ENCODE assay signal across 14 cellular contexts in genomic region chr4:79050521-79050880, GRCh38.
DNase-seq lines count a peak whose midpoint lies in the region; ATAC-seq and TF ChIP-seq lines count a peak whose summit lies in the region.
"Had no signal": no experiment of that assay in that cellular context is flagged by ENCODE, and none has a peak within 500 bp of the region (broad histone marks: within the 10 kb centered on the region; RNA-seq: fewer than 3 reads in every experiment).

No MANE protein-coding gene starts in this region.

- H3K36me3 Mint-ChIP-seq in GM23338 (ENCODE audit: low read depth) (no peaks in the 10 kb centered on the region), brain (no peaks in the 10 kb centered on the region)
- H3K36me3 Mint-ChIP-seq: CD4-positive, CD25-positive, alpha-beta regulatory T cell had no signal

- no peaks in the 10 kb centered on the region for H3K9me2 ChIP-seq in GM23338 (ENCODE audit: insufficient read depth)

- no peaks in the 10 kb centered on the region for H3K9me3 ChIP-seq in sigmoid colon
- H3K9me3 ChIP-seq: ascending aorta, heart left ventricle had no signal

- no peaks in the 10 kb centered on the region for H3K79me2 ChIP-seq in GM23338 (replicated peaks; ENCODE audit: insufficient read depth)

- 62 to 71% methylated on average over 6 of the region's 6 CpGs for WGBS in sigmoid colon, 2 donors

- no peaks in the 10 kb centered on the region for H3K4me1 Mint-ChIP-seq in GM23338
- H3K4me1 Mint-ChIP-seq in brain = peaks cover 55% of the 10 kb centered on the region
- no peaks in the 10 kb centered on the region for H3K4me1 Mint-ChIP-seq in stimulated activated naive CD8-positive, alpha-beta T cell treated with anti-CD3 and anti-CD28 coated beads, Interleukin-15, amount 100 ng/mL, for 72 hours
- H3K4me1 Mint-ChIP-seq: CD4-positive, CD25-positive, alpha-beta regulatory T cell had no signal

- TF ChIP-seq CTCF in GM23338 (conservative IDR thresholded peaks at IDR 0.05; ENCODE audit: low read depth in 2 of 2) = no peak
- no peak for TF ChIP-seq CTCF in brain (conservative IDR thresholded peaks at IDR 0.05)
- TF ChIP-seq CTCF in sigmoid colon (IDR thresholded peaks at IDR 0.05) = no peak

- peaks cover 3% of the 10 kb centered on the region for H3K27me3 Mint-ChIP-seq in GM23338 (ENCODE audit: insufficient read depth, low read depth, poor library complexity)
- H3K27me3 Mint-ChIP-seq in brain = peaks cover 4% of the 10 kb centered on the region
- no peaks in the 10 kb centered on the region for H3K27me3 Mint-ChIP-seq in stimulated activated naive CD8-positive, alpha-beta T cell treated with anti-CD3 and anti-CD28 coated beads, Interleukin-15, amount 100 ng/mL, for 72 hours

- H2AFZ ChIP-seq in GM23338 = peak overlapping the region; percentile 87

- ATAC-seq in GM23338 (no peak; the same call in 2 of the 3 replicates), GM21529 (IDR thresholded peaks at IDR 0.05; ENCODE audit: unreplicated experiment) (no peak)
- ATAC-seq in stimulated activated naive CD8-positive, alpha-beta T cell treated with anti-CD3 and anti-CD28 coated beads, Interleukin-15, amount 100 ng/mL, for 72 hours = no peak
- ATAC-seq: right cardiac atrium had no signal

- no peak overlapping the region for H3K27ac Mint-ChIP-seq in GM23338
- peak overlapping the region; percentile 22 to 90 (median 80) for H3K27ac Mint-ChIP-seq in brain
- H3K27ac Mint-ChIP-seq in stimulated activated naive CD8-positive, alpha-beta T cell treated with anti-CD3 and anti-CD28 coated beads, Interleukin-15, amount 100 ng/mL, for 72 hours = no peak overlapping the region
- H3K27ac Mint-ChIP-seq: CD4-positive, CD25-positive, alpha-beta regulatory T cell had no signal

- no peak for TF ChIP-seq POLR2A in sigmoid colon (IDR thresholded peaks at IDR 0.05)

- no peaks in the 10 kb centered on the region for H3K36me3 ChIP-seq in GM23338 (ENCODE audit: insufficient read depth)
- no peaks in the 10 kb centered on the region for H3K36me3 ChIP-seq in sigmoid colon
- H3K36me3 ChIP-seq: ascending aorta, heart left ventricle had no signal

- H3K4me3 Mint-ChIP-seq in GM23338 = no peak overlapping the region
- H3K4me3 Mint-ChIP-seq in brain = peak overlapping the region in 2 of 5 experiments; percentile 11 to 57
- no peak overlapping the region for H3K4me3 Mint-ChIP-seq in stimulated activated naive CD8-positive, alpha-beta T cell treated with anti-CD3 and anti-CD28 coated beads, Interleukin-15, amount 100 ng/mL, for 72 hours
- H3K4me3 Mint-ChIP-seq: CD4-positive, CD25-positive, alpha-beta regulatory T cell had no signal

- H3K4me1 ChIP-seq in GM23338 (ENCODE audit: insufficient read depth) (no peaks in the 10 kb centered on the region), sigmoid colon (peaks cover 0 to 72% (median 53%) of the 10 kb centered on the region in 4 donors)

- H4K20me1 ChIP-seq in GM23338 (replicated peaks; ENCODE audit: insufficient read depth) = no peaks in the 10 kb centered on the region

- no peaks in the 10 kb centered on the region for H3F3A ChIP-seq in GM23338 (replicated peaks; ENCODE audit: low read depth)

- H3K4me3 ChIP-seq in GM23338 = no peak overlapping the region
- peak overlapping the region in 2 of 4 donors; percentile 28 to 37 for H3K4me3 ChIP-seq in sigmoid colon
- H3K4me3 ChIP-seq: ascending aorta, heart left ventricle had no signal

- intact Hi-C loops in sigmoid colon (cut with DNase I) = loop anchor here (5.0 kb wide), 1 partner anchor 1152 kb away; no protein-coding TSS in a partner anchor

- H3K27ac ChIP-seq in GM23338 (ENCODE audit: low read depth) (no peak overlapping the region), sigmoid colon (peak overlapping the region in 3 of 4 donors; percentile 73 to 80 (median 76))
- H3K27ac ChIP-seq: ascending aorta had no signal

- H3K27me3 ChIP-seq in GM23338 (ENCODE audit: insufficient read depth) (no peaks in the 10 kb centered on the region), sigmoid colon (no peaks in the 10 kb centered on the region)
- H3K27me3 ChIP-seq: ascending aorta, heart left ventricle had no signal

- no peak for DNase-seq in GM23338 (ENCODE audit: low spot score)
- peak; percentile 55 for DNase-seq in NCI-H2227 (lab: John Stamatoyannopoulos, UW; ENCODE audit: unreplicated experiment)
- no peak for DNase-seq in sigmoid colon
- DNase-seq in GDM1 (lab: John Stamatoyannopoulos, UW) = no peak
- no peak for DNase-seq in stimulated activated naive CD8-positive, alpha-beta T cell treated with anti-CD3 and anti-CD28 coated beads, Interleukin-15, amount 100 ng/mL, for 72 hours
- no peak for DNase-seq in SW 1271 (lab: John Stamatoyannopoulos, UW)
- DNase-seq: activated T-cell treated with anti-CD3 and anti-CD28 coated beads, Interleukin-2, amount 50 U/mL, for 1 hour; CD4-positive, CD25-positive, alpha-beta regulatory T cell; Karpas-422 had no signal

- H3K9me3 Mint-ChIP-seq in GM23338 (no peaks in the 10 kb centered on the region), brain (peaks cover 0 to 4% (median 0%) of the 10 kb centered on the region in 5 experiments)
- no peaks in the 10 kb centered on the region for H3K9me3 Mint-ChIP-seq in stimulated activated naive CD8-positive, alpha-beta T cell treated with anti-CD3 and anti-CD28 coated beads, Interleukin-15, amount 100 ng/mL, for 72 hours

- TF ChIP-seq EP300 in sigmoid colon (IDR thresholded peaks at IDR 0.05) = no peak

- no peak overlapping the region for H3K4me2 ChIP-seq in GM23338

TF ChIP-seq in GM23338, 12 proteins besides CTCF, POLR2A, EP300 and RAD21 (continues in another document):
- TF ChIP-seq ETS1 (IDR thresholded peaks at IDR 0.05) = no peak
- TF ChIP-seq EZH2phosphoT487 (IDR thresholded peaks at IDR 0.05; ENCODE audit: unreplicated experiment) = no peak
- no peak for TF ChIP-seq STAT1 (IDR thresholded peaks at IDR 0.05; ENCODE audit: unreplicated experiment)
- no peak for TF ChIP-seq EZH2 (IDR thresholded peaks at IDR 0.05; ENCODE audit: low read depth, unreplicated experiment)
- TF ChIP-seq, protein P1, sequence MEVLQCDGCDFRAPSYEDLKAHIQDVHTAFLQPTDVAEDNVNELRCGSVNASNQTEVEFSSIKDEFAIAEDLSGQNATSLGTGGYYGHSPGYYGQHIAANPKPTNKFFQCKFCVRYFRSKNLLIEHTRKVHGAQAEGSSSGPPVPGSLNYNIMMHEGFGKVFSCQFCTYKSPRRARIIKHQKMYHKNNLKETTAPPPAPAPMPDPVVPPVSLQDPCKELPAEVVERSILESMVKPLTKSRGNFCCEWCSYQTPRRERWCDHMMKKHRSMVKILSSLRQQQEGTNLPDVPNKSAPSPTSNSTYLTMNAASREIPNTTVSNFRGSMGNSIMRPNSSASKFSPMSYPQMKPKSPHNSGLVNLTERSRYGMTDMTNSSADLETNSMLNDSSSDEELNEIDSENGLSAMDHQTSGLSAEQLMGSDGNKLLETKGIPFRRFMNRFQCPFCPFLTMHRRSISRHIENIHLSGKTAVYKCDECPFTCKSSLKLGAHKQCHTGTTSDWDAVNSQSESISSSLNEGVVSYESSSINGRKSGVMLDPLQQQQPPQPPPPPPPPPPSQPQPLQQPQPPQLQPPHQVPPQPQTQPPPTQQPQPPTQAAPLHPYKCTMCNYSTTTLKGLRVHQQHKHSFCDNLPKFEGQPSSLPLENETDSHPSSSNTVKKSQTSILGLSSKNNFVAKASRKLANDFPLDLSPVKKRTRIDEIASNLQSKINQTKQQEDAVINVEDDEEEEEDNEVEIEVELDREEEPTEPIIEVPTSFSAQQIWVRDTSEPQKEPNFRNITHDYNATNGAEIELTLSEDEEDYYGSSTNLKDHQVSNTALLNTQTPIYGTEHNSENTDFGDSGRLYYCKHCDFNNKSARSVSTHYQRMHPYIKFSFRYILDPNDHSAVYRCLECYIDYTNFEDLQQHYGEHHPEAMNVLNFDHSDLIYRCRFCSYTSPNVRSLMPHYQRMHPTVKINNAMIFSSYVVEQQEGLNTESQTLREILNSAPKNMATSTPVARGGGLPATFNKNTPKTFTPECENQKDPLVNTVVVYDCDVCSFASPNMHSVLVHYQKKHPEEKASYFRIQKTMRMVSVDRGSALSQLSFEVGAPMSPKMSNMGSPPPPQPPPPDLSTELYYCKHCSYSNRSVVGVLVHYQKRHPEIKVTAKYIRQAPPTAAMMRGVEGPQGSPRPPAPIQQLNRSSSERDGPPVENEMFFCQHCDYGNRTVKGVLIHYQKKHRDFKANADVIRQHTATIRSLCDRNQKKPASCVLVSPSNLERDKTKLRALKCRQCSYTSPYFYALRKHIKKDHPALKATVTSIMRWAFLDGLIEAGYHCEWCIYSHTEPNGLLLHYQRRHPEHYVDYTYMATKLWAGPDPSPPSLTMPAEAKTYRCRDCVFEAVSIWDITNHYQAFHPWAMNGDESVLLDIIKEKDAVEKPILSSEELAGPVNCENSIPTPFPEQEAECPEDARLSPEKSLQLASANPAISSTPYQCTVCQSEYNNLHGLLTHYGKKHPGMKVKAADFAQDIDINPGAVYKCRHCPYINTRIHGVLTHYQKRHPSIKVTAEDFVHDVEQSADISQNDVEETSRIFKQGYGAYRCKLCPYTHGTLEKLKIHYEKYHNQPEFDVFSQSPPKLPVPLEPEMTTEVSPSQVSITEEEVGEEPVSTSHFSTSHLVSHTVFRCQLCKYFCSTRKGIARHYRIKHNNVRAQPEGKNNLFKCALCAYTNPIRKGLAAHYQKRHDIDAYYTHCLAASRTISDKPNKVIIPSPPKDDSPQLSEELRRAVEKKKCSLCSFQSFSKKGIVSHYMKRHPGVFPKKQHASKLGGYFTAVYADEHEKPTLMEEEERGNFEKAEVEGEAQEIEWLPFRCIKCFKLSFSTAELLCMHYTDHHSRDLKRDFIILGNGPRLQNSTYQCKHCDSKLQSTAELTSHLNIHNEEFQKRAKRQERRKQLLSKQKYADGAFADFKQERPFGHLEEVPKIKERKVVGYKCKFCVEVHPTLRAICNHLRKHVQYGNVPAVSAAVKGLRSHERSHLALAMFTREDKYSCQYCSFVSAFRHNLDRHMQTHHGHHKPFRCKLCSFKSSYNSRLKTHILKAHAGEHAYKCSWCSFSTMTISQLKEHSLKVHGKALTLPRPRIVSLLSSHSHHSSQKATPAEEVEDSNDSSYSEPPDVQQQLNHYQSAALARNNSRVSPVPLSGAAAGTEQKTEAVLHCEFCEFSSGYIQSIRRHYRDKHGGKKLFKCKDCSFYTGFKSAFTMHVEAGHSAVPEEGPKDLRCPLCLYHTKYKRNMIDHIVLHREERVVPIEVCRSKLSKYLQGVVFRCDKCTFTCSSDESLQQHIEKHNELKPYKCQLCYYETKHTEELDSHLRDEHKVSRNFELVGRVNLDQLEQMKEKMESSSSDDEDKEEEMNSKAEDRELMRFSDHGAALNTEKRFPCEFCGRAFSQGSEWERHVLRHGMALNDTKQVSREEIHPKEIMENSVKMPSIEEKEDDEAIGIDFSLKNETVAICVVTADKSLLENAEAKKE (CRISPR knock-in tag; IDR thresholded peaks at IDR 0.05) = no peak

Comparison
In these comparisons a context has a peak if more than half of its experiments do, and no peak if none do; other contexts are left out.
1. H3K27ac Mint-ChIP-seq: peak in brain (5 of 5); none in GM23338 (single experiment) and stimulated activated naive CD8-positive, alpha-beta T cell treated with anti-CD3 and anti-CD28 coated beads, Interleukin-15, amount 100 ng/mL, for 72 hours (0 of 2).